ENCODE assay signal across 1 cellular context in genomic region chr16:48395375-48395774, GRCh38.
TF ChIP-seq lines count a peak whose summit lies in the region.

No MANE protein-coding gene starts in this region.

TF ChIP-seq in HepG2, 621 proteins besides CTCF, POLR2A, EP300 and RAD21 (continued from another document):
- TF ChIP-seq HNRNPLL (IDR thresholded peaks at IDR 0.05; ENCODE audit: low read depth, low read length, poor library complexity, severe bottlenecking), result no peak
- peak in 1 of 2 experiments; percentile 17; a peak in 1 of 4 replicates for TF ChIP-seq MAFK (conservative IDR thresholded peaks at IDR 0.05 in 1 of 2, IDR thresholded peaks at IDR 0.05 in 1 of 2; ENCODE audit: low read length in 2 of 2)
- TF ChIP-seq SNAI1 (CRISPR knock-in tag; IDR thresholded peaks at IDR 0.05; ENCODE audit: borderline replicate concordance), result no peak
- TF ChIP-seq CEBPB (IDR thresholded peaks at IDR 0.05; ENCODE audit: borderline replicate concordance, low read depth, low read length), result peak; percentile 13; the same call in 1 of the 2 replicates
